Comparison of ENCODE assay signal across 7 cellular contexts in genomic region chr1:230984622-230985515, GRCh38. TPM values are rescaled to one million over a fixed set of nuclear protein-coding genes. Genes with fewer than 3 reads are reported as not detected.
DNase-seq lines count a peak whose midpoint lies in the region; ATAC-seq, FAIRE-seq and TF ChIP-seq lines count a peak whose summit lies in the region.
"Not testable (repeated sequence)": the region's sequence is repeated elsewhere in the genome, so short reads cannot be mapped to it uniquely, and the experiment has no call there.

No MANE protein-coding gene starts in this region.

- H3K36me3 Mint-ChIP-seq in H9 (ENCODE audit: insufficient read depth in 1 of 3, low read depth in 3 of 3); WTC11; nephron progenitor cell (ENCODE audit: low read depth): not testable (repeated sequence)

- not testable (repeated sequence) for H3K27ac Mint-ChIP-seq in H9, WTC11
- H3K27ac Mint-ChIP-seq in nephron progenitor cell = peak overlapping the region; percentile 34

- H3K4me1 ChIP-seq in BLaER1 treated with 17β-estradiol and CSF1 and Interleukin-3, amounts not matched to agents 10 nM and 100 nM = peaks cover 13 to 28% (median 26%) of the 10 kb centered on the region in 10 experiments
- H3K4me1 ChIP-seq in H9 (ENCODE audit: insufficient read depth, low read length); NT2/D1 (ENCODE audit: insufficient read depth, insufficient read length); H1 (replicated peaks in 1 of 4; ENCODE audit: control insufficient read depth in 3 of 4, insufficient read depth in 4 of 4, low read length in 3 of 4); iPS-15b (ENCODE audit: control insufficient read depth, insufficient read depth, low read length): not testable (repeated sequence)

- H3K23me2 ChIP-seq in H9 (ENCODE audit: insufficient read length, low read depth, low read length, poor library complexity, severe bottlenecking); H1 (ENCODE audit: low read depth, low read length): not testable (repeated sequence)

- H3K9me3 Mint-ChIP-seq in H9, WTC11, nephron progenitor cell: not testable (repeated sequence)

- not testable (repeated sequence) for TF ChIP-seq RAD21 in H1 (IDR thresholded peaks at IDR 0.05 in 1 of 2, conservative IDR thresholded peaks at IDR 0.05 in 1 of 2; ENCODE audit: low read depth in 2 of 2, low read length in 2 of 2)

- TF ChIP-seq EP300 in H1 (IDR thresholded peaks at IDR 0.05; ENCODE audit: borderline replicate concordance in 1 of 2, low read depth in 2 of 2, low read length in 2 of 2) = not testable (repeated sequence)

- not testable (repeated sequence) for H3K27ac ChIP-seq in BLaER1 treated with 17β-estradiol and CSF1 and Interleukin-3, amounts not matched to agents 10 nM and 100 nM; H9 (ENCODE audit: insufficient read length, low read depth, low read length); H1 (ENCODE audit: low read depth, low read length)

- H3K18ac ChIP-seq in H9 (ENCODE audit: insufficient read length, low read depth, low read length); H1 (ENCODE audit: extremely low read depth, low read length): not testable (repeated sequence)

- H4K20me1 ChIP-seq in BLaER1 treated with 17β-estradiol and CSF1 and Interleukin-3, amounts not matched to agents 10 nM and 100 nM = peaks cover 0 to 21% (median 4%) of the 10 kb centered on the region in 11 experiments; a peak in 6 of 22 replicates
- not testable (repeated sequence) for H4K20me1 ChIP-seq in H9 (ENCODE audit: control insufficient read depth, insufficient read depth, insufficient read length)
- H4K20me1 ChIP-seq in H1 (replicated peaks in 1 of 2; ENCODE audit: control insufficient read depth in 1 of 2, insufficient read depth in 2 of 2, low read length in 2 of 2) = peaks cover 16 to 40% of the 10 kb centered on the region in 2 experiments

- not testable (repeated sequence) for H3T11ph ChIP-seq in H9 (ENCODE audit: low read length)

- not testable (repeated sequence) for H4K91ac ChIP-seq in H9 (ENCODE audit: insufficient read length, low read depth, low read length); H1 (replicated peaks; ENCODE audit: insufficient read length, low read length)

- not testable (repeated sequence) for H3K9me3 ChIP-seq in BLaER1 treated with 17β-estradiol and CSF1 and Interleukin-3, amounts not matched to agents 10 nM and 100 nM (replicated peaks in 1 of 11); H9 (ENCODE audit: control insufficient read depth, low read depth, low read length); NT2/D1 (ENCODE audit: insufficient read depth, low read length); H1 (ENCODE audit: insufficient read depth in 2 of 2, low read depth in 1 of 2, low read length in 1 of 2); iPS-15b (ENCODE audit: control insufficient read depth, insufficient read depth, low read length)

- peak; percentile 65 for FAIRE-seq in H1 (lab: Jason Lieb, UNC)

- peak; percentile 66 for ATAC-seq in WTC11

- not testable (repeated sequence) for H4K5ac ChIP-seq in H9 (ENCODE audit: insufficient read length, low read depth, low read length); H1 (ENCODE audit: insufficient read length, low read depth, low read length)

- not testable (repeated sequence) for H2BK15ac ChIP-seq in H9 (ENCODE audit: low read depth, low read length); H1 (ENCODE audit: low read length)

- not testable (repeated sequence) for H2BK5ac ChIP-seq in H9 (ENCODE audit: insufficient read length, low read length); H1 (ENCODE audit: low read depth, low read length)

- H2AFZ ChIP-seq in H9 (ENCODE audit: low read length); H1 (ENCODE audit: low read length): not testable (repeated sequence)

- H2BK20ac ChIP-seq in H9 (ENCODE audit: low read depth, low read length, poor library complexity, severe bottlenecking); H1 (ENCODE audit: low read length): not testable (repeated sequence)

- not testable (repeated sequence) for TF ChIP-seq CTCF in H9 (conservative IDR thresholded peaks at IDR 0.05); WTC11 (IDR thresholded peaks at IDR 0.05); H1 (IDR thresholded peaks at IDR 0.05; ENCODE audit: control extremely low read depth in 1 of 3, insufficient read depth in 1 of 3, low read depth in 1 of 3, low read length in 3 of 3); nephron progenitor cell (IDR thresholded peaks at IDR 0.05)

- H3K27me3 ChIP-seq in BLaER1 treated with 17β-estradiol and CSF1 and Interleukin-3, amounts not matched to agents 10 nM and 100 nM = not testable (repeated sequence)
- H3K27me3 ChIP-seq in H9 (ENCODE audit: insufficient read depth, low read length) (peaks cover 66% of the 10 kb centered on the region), NT2/D1 (ENCODE audit: insufficient read depth, insufficient read length) (peaks cover 80% of the 10 kb centered on the region), H1 (replicated peaks in 1 of 4; ENCODE audit: control insufficient read depth in 3 of 4, extremely low read depth in 1 of 4, insufficient read depth in 3 of 4, low read length in 3 of 4) (peaks cover 37 to 68% (median 60%) of the 10 kb centered on the region in 4 experiments), iPS-15b (ENCODE audit: control insufficient read depth, insufficient read depth, low read length) (peaks cover 40% of the 10 kb centered on the region)

- not testable (repeated sequence) for H2BK120ac ChIP-seq in H9 (ENCODE audit: low read depth, low read length, poor library complexity, severe bottlenecking); H1 (replicated peaks; ENCODE audit: low read depth, low read length)

- not testable (repeated sequence) for H3K14ac ChIP-seq in H9 (ENCODE audit: insufficient read depth, low read length); H1 (ENCODE audit: insufficient read length)

- WGBS in H9 (ENCODE audit: extremely low coverage, insufficient read length, low lambda C conversion rate) = no CpG with 5 or more reads among the region's 10 CpGs
- WGBS in H1 (ENCODE audit: extremely low coverage in 1 of 2, insufficient coverage in 1 of 2, insufficient read length in 1 of 2, insufficient replicate concordance in 2 of 2, low coverage in 1 of 2, low lambda C conversion rate in 2 of 2, missing lambda C conversion rate in 1 of 2), 2 experiments = 39% methylated on average over 10 of the region's 10 CpGs; no CpG with 5 or more reads in 1 of the 2 experiments

- not testable (repeated sequence) for H3K23ac ChIP-seq in H9 (ENCODE audit: insufficient read length, low read depth, low read length); H1 (ENCODE audit: insufficient read length)

- H3K56ac ChIP-seq in H9 (ENCODE audit: insufficient read length, low read depth, low read length); H1 (replicated peaks; ENCODE audit: insufficient read length, low read depth, low read length): not testable (repeated sequence)

- peaks cover 10% of the 10 kb centered on the region for H3K27me3 Mint-ChIP-seq in H9 (ENCODE audit: low read depth)
- H3K27me3 Mint-ChIP-seq in WTC11 (ENCODE audit: low read depth); nephron progenitor cell (ENCODE audit: low read depth, poor library complexity): not testable (repeated sequence)

- not testable (repeated sequence) for TF ChIP-seq POLR2A in H1 (IDR thresholded peaks at IDR 0.05; ENCODE audit: control extremely low read depth in 1 of 2, low read depth in 2 of 2, low read length in 2 of 2)

- H3K4me3 Mint-ChIP-seq in H9 (peak overlapping the region in 1 of 2 experiments; percentile 41; a peak in 1 of 5 replicates), nephron progenitor cell (peak overlapping the region; percentile 31)
- H3K4me3 Mint-ChIP-seq in WTC11 = not testable (repeated sequence)

- H3K4me1 Mint-ChIP-seq in H9 = peaks cover 17 to 27% of the 10 kb centered on the region in 2 experiments
- peaks cover 14% of the 10 kb centered on the region for H3K4me1 Mint-ChIP-seq in WTC11
- peaks cover 24% of the 10 kb centered on the region for H3K4me1 Mint-ChIP-seq in nephron progenitor cell

- not testable (repeated sequence) for H3K4ac ChIP-seq in H9 (ENCODE audit: low read depth, low read length); H1 (replicated peaks; ENCODE audit: insufficient read length, low read depth, low read length)

- peak overlapping the region in 8 of 11 experiments; percentile 9 to 74 (median 58); a peak in 16 of 22 replicates for H3K4me2 ChIP-seq in BLaER1 treated with 17β-estradiol and CSF1 and Interleukin-3, amounts not matched to agents 10 nM and 100 nM
- not testable (repeated sequence) for H3K4me2 ChIP-seq in H9 (ENCODE audit: insufficient read depth, insufficient read length, low read length)
- H3K4me2 ChIP-seq in H1 (ENCODE audit: insufficient read depth in 1 of 2, low read depth in 2 of 2, low read length in 2 of 2) = peak overlapping the region; percentile 35 to 60; a peak in 3 of 4 replicates

- CTCF ChIA-PET in WTC11 (lab: Charles Lee) (interaction anchor here (1.0 kb wide), 1 partner anchor 107 kb away, joined by 3 read pairs; no protein-coding TSS in a partner anchor), H1 (lab: Charles Lee; ENCODE audit: partially characterized antibody) (interaction anchor here (0.6 to 1.2 kb wide), 3 partner anchors 9 to 1483 kb away, joined by 3 to 5 read pairs (median 3); no protein-coding TSS in a partner anchor)

- H3K36me3 ChIP-seq in BLaER1 treated with 17β-estradiol and CSF1 and Interleukin-3, amounts not matched to agents 10 nM and 100 nM = peaks cover 18 to 54% (median 23%) of the 10 kb centered on the region in 11 experiments; a peak in 21 of 22 replicates
- H3K36me3 ChIP-seq in NT2/D1 (ENCODE audit: insufficient read depth, insufficient read length, low read length); H1 (ENCODE audit: control insufficient read depth in 2 of 4, insufficient read depth in 4 of 4, low read length in 3 of 4); iPS-15b (ENCODE audit: control insufficient read depth, insufficient read depth, low read length): not testable (repeated sequence)

- H2BK12ac ChIP-seq in H9 (ENCODE audit: insufficient read length, low read depth, low read length); H1 (ENCODE audit: low read depth, low read length): not testable (repeated sequence)

- H3K79me1 ChIP-seq in H9 (ENCODE audit: insufficient read depth, low read depth, low read length, poor library complexity, severe bottlenecking); H1 (ENCODE audit: low read depth, low read length): not testable (repeated sequence)

- POLR2A ChIA-PET in WTC11 (lab: Charles Lee); H1 (lab: Charles Lee; ENCODE audit: partially characterized antibody): not testable (repeated sequence)

- not testable (repeated sequence) for H3K4me3 ChIP-seq in BLaER1 treated with 17β-estradiol and CSF1 and Interleukin-3, amounts not matched to agents 10 nM and 100 nM; NT2/D1 (ENCODE audit: insufficient read length, low read depth)
- H3K4me3 ChIP-seq in H1 (ENCODE audit: extremely low read depth in 1 of 4, insufficient read depth in 2 of 4, low read depth in 3 of 4, low read length in 4 of 4) (peak overlapping the region in 1 of 4 experiments; percentile 4; a peak in 1 of 8 replicates), iPS-15b (ENCODE audit: low read depth, low read length) (peak overlapping the region; percentile 37)

- not testable (repeated sequence) for H2AK5ac ChIP-seq in H9 (ENCODE audit: insufficient read length, low read length); H1 (ENCODE audit: low read depth, low read length)

- H3K79me2 ChIP-seq in H9 (ENCODE audit: insufficient read depth, low read length); H1 (ENCODE audit: control insufficient read depth in 1 of 2, insufficient read depth in 2 of 2, low read length in 2 of 2): not testable (repeated sequence)

- H4K8ac ChIP-seq in H9 (replicated peaks; ENCODE audit: insufficient read length, low read depth, low read length); H1 (ENCODE audit: extremely low read depth, insufficient read depth, low read length): not testable (repeated sequence)

- DNase-seq in H9 (peak; percentile 40), NT2/D1 (ENCODE audit: low read depth, low spot score) (peak; percentile 90), H1 (ENCODE audit: low read depth in 1 of 2, low spot score in 2 of 2) (peak in 1 of 2 experiments; percentile 41)
- DNase-seq in WTC11 (ENCODE audit: low spot score); nephron progenitor cell: not testable (repeated sequence)

- H3K9ac ChIP-seq in BLaER1 treated with 17β-estradiol and CSF1 and Interleukin-3, amounts not matched to agents 10 nM and 100 nM; H9 (ENCODE audit: extremely low read depth, insufficient read length, low read length); NT2/D1 (ENCODE audit: insufficient read length, low read depth); H1 (replicated peaks in 1 of 4; ENCODE audit: extremely low read depth in 1 of 4, low read depth in 3 of 4, low read length in 3 of 4); iPS-15b (ENCODE audit: low read depth, low read length): not testable (repeated sequence)

RNA-seq across cellular contexts. Expression of gene ARV1, which starts 6.0 kb away (rescaled TPM):
- 8.0 and 8.4 TPM in 2 replicates for total RNA-seq in H9 (2021)
- 9.1 to 9.7 TPM (median 9.5 TPM) in 3 replicates for total RNA-seq in WTC11 (2021)
- total RNA-seq in H1 (2021; fragmentation: NEBNext Ultra II Directional; extraction: Animal tissue kit (Norgen Biotek cat#: 25700)) = 12.0 and 13.1 TPM in 2 replicates
- polyA plus RNA-seq in H1 (2011; rRNA removed) = 6.9 and 13.4 TPM in 2 replicates
- polyA plus RNA-seq in H1 (2011; cell fraction: cytosol; rRNA removed) = 16.5 TPM
- polyA plus RNA-seq in H1 (2011; cell fraction: nucleus; rRNA removed) = 3.6 TPM
- polyA plus RNA-seq in H1 (2012, experiment 1 of 2) = 10.6 to 15.0 TPM (median 12.0 TPM) in 4 replicates
- polyA plus RNA-seq in H1 (2012, experiment 2 of 2) = 2.2 TPM
- polyA plus RNA-seq in H1 (2013, experiment 1 of 2) = 21.7 TPM
- polyA plus RNA-seq in H1 (2013, experiment 2 of 2) = 27.2 TPM
- polyA minus RNA-seq in H1 (2011; rRNA and poly(A)+ RNA removed) = 6.8 and 9.2 TPM in 2 replicates
- polyA minus RNA-seq in H1 (2011; cell fraction: cytosol; rRNA and poly(A)+ RNA removed) = 3.8 TPM
- 6.0 TPM for polyA minus RNA-seq in H1 (2011; cell fraction: nucleus; rRNA and poly(A)+ RNA removed)

RNA-seq across cellular contexts. Expression of gene TTC13, which starts 6.2 kb away (rescaled TPM):
- 7.6 and 8.6 TPM in 2 replicates for total RNA-seq in H9 (2021)
- 4.4 to 7.0 TPM (median 6.2 TPM) in 3 replicates for total RNA-seq in WTC11 (2021)
- total RNA-seq in H1 (2021; fragmentation: NEBNext Ultra II Directional; extraction: Animal tissue kit (Norgen Biotek cat#: 25700)) = 7.1 and 8.3 TPM in 2 replicates
- polyA plus RNA-seq in H1 (2011; rRNA removed) = 2.5 and 3.1 TPM in 2 replicates
- polyA plus RNA-seq in H1 (2011; cell fraction: cytosol; rRNA removed) = 3.7 TPM
- polyA plus RNA-seq in H1 (2011; cell fraction: nucleus; rRNA removed) = 5.5 TPM
- polyA plus RNA-seq in H1 (2012, experiment 1 of 2) = 4.8 to 9.4 TPM (median 5.6 TPM) in 4 replicates
- polyA plus RNA-seq in H1 (2012, experiment 2 of 2) = 0.60 TPM
- 9.8 TPM for polyA plus RNA-seq in H1 (2013, experiment 1 of 2)
- 8.2 TPM for polyA plus RNA-seq in H1 (2013, experiment 2 of 2)
- 6.8 and 8.9 TPM in 2 replicates for polyA minus RNA-seq in H1 (2011; rRNA and poly(A)+ RNA removed)
- polyA minus RNA-seq in H1 (2011; cell fraction: cytosol; rRNA and poly(A)+ RNA removed) = 2.7 TPM
- polyA minus RNA-seq in H1 (2011; cell fraction: nucleus; rRNA and poly(A)+ RNA removed) = 9.7 TPM

RNA-seq across cellular contexts. Expression of gene FAM89A, which starts 55.2 kb away (rescaled TPM):
- total RNA-seq in H9 (2021) = 1.4 and 1.5 TPM in 2 replicates
- 2.0 to 2.4 TPM (median 2.2 TPM) in 3 replicates for total RNA-seq in WTC11 (2021)
- total RNA-seq in H1 (2021; fragmentation: NEBNext Ultra II Directional; extraction: Animal tissue kit (Norgen Biotek cat#: 25700)) = 2.2 and 2.4 TPM in 2 replicates
- 1.2 and 2.1 TPM in 2 replicates for polyA plus RNA-seq in H1 (2011; rRNA removed)
- polyA plus RNA-seq in H1 (2011; cell fraction: cytosol; rRNA removed) = 1.8 TPM
- 0.80 TPM for polyA plus RNA-seq in H1 (2011; cell fraction: nucleus; rRNA removed)
- 1.2 to 2.1 TPM (median 1.4 TPM) in 4 replicates for polyA plus RNA-seq in H1 (2012, experiment 1 of 2)
- polyA plus RNA-seq in H1 (2012, experiment 2 of 2) = 2.2 TPM
- polyA plus RNA-seq in H1 (2013, experiment 1 of 2) = 2.8 TPM
- 2.7 TPM for polyA plus RNA-seq in H1 (2013, experiment 2 of 2)
- polyA minus RNA-seq in H1 (2011; rRNA and poly(A)+ RNA removed) = 1.4 and 1.6 TPM in 2 replicates
- polyA minus RNA-seq in H1 (2011; cell fraction: cytosol; rRNA and poly(A)+ RNA removed) = 0.73 TPM
- polyA minus RNA-seq in H1 (2011; cell fraction: nucleus; rRNA and poly(A)+ RNA removed) = 0.80 TPM
